In genomic region chr15:62142736-62143135, GRCh38 we compare ENCODE assay signal across 22 cellular contexts. TPM values are rescaled to one million over a fixed set of nuclear protein-coding genes. Genes with fewer than 3 reads are reported as not detected.
DNase-seq lines count a peak whose midpoint lies in the region; TF ChIP-seq lines count a peak whose summit lies in the region.
"Had no signal": no experiment of that assay in that cellular context is flagged by ENCODE, and none has a peak within 500 bp of the region (broad histone marks: within the 10 kb centered on the region; RNA-seq: fewer than 3 reads in every experiment).

No MANE protein-coding gene starts in this region.

- WGBS in hepatocyte (ENCODE audit: low lambda C conversion rate, missing lambda C conversion rate) = 70% methylated on average over 3 of the region's 3 CpGs
- WGBS in GM23248 (ENCODE audit: low coverage in 1 of 2, low lambda C conversion rate in 2 of 2, missing lambda C conversion rate in 2 of 2), 2 experiments = 33 to 35% methylated on average over 3 of the region's 3 CpGs

- H3K27ac ChIP-seq in hepatocyte = peak overlapping the region; percentile 55
- H3K27ac ChIP-seq in substantia nigra (ENCODE audit: low read depth, low read length, poor library complexity, severe bottlenecking) = no peak overlapping the region
- H3K27ac ChIP-seq in GM23248 = no peak overlapping the region
- H3K27ac ChIP-seq: ovary, tibial nerve had no signal

- peak overlapping the region; percentile 13 for H3K4me2 ChIP-seq in hepatocyte
- H3K4me2 ChIP-seq in GM23248 (ENCODE audit: unreplicated experiment) = no peak overlapping the region

- no peak for DNase-seq in BE2C
- DNase-seq in HFFc6 = no peak
- DNase-seq in RPMI8226 = peak; percentile 35
- DNase-seq in hepatocyte (ENCODE audit: low spot score) = no peak
- DNase-seq in NCI-H526 treated with DMSO at 0.1 percent for 48 hours (lab: John Stamatoyannopoulos, UW) = no peak
- no peak for DNase-seq in substantia nigra (lab: John Stamatoyannopoulos, UW)
- no peak for DNase-seq in NCI-H1694 treated with DMSO at 0.1 percent for 48 hours (lab: John Stamatoyannopoulos, UW)
- DNase-seq in GM23248 = no peak
- DNase-seq: activated CD4-positive, alpha-beta memory T cell treated with anti-CD3 and anti-CD28 coated beads, Interleukin-2, amount 10 ng/mL, durations not matched to agents 7 days and 5 days; activated naive CD4-positive, alpha-beta T cell treated with anti-CD3 and anti-CD28 coated beads for 36 hours; activated T-cell treated with anti-CD3 and anti-CD28 coated beads, Interleukin-2, amount 50 U/mL, for 24 hours; aorta; islet precursor cell; Karpas-422; mesenchymal stem cell; naive thymus-derived CD8-positive, alpha-beta T cell; NCI-H1436; NCI-H345; ovary; stimulated activated naive CD4-positive, alpha-beta T cell; T-helper 2 cell had no signal

- H3K36me3 ChIP-seq in BE2C (no peaks in the 10 kb centered on the region), hepatocyte (replicated peaks; ENCODE audit: insufficient read depth, low read depth) (no peaks in the 10 kb centered on the region), GM23248 (ENCODE audit: low read depth) (no peaks in the 10 kb centered on the region)
- H3K36me3 ChIP-seq: ovary, tibial nerve had no signal

- H3K4me1 ChIP-seq in BE2C (peaks cover 10% of the 10 kb centered on the region), hepatocyte (ENCODE audit: insufficient read depth) (no peaks in the 10 kb centered on the region), GM23248 (ENCODE audit: insufficient read depth) (no peaks in the 10 kb centered on the region)
- H3K4me1 ChIP-seq: tibial nerve had no signal

- H3K9me3 ChIP-seq in BE2C (no peaks in the 10 kb centered on the region), hepatocyte (ENCODE audit: low read depth) (no peaks in the 10 kb centered on the region), GM23248 (ENCODE audit: low read depth) (no peaks in the 10 kb centered on the region)
- H3K9me3 ChIP-seq: ovary, tibial nerve had no signal

- no peaks in the 10 kb centered on the region for H3F3A ChIP-seq in GM23248 (ENCODE audit: insufficient read depth)

- no peak overlapping the region for H2AFZ ChIP-seq in hepatocyte
- H2AFZ ChIP-seq in GM23248 = no peak overlapping the region

- H4K20me1 ChIP-seq in hepatocyte (ENCODE audit: insufficient read depth, poor library complexity, severe bottlenecking) (no peaks in the 10 kb centered on the region), GM23248 (ENCODE audit: insufficient read depth) (no peaks in the 10 kb centered on the region)

- H3K27me3 Mint-ChIP-seq in HFFc6 (ENCODE audit: insufficient read depth) = peaks cover 2% of the 10 kb centered on the region
- H3K27me3 Mint-ChIP-seq: activated CD4-positive, alpha-beta memory T cell treated with anti-CD3 and anti-CD28 coated beads, Interleukin-2, amount 10 ng/mL, durations not matched to agents 7 days and 5 days had no signal

- H3K27ac Mint-ChIP-seq in HFFc6 = no peak overlapping the region
- H3K27ac Mint-ChIP-seq: activated CD4-positive, alpha-beta memory T cell treated with anti-CD3 and anti-CD28 coated beads, Interleukin-2, amount 10 ng/mL, durations not matched to agents 7 days and 5 days; activated naive CD4-positive, alpha-beta T cell treated with anti-CD3 and anti-CD28 coated beads for 36 hours; activated T-cell treated with anti-CD3 and anti-CD28 coated beads, Interleukin-2, amount 50 U/mL, for 24 hours; naive thymus-derived CD8-positive, alpha-beta T cell had no signal

- TF ChIP-seq CTCF in BE2C (IDR thresholded peaks at IDR 0.05; ENCODE audit: low read depth, low read length) = peak; percentile 11; the same call in 1 of the 2 replicates
- peak; percentile 36; the same call in 1 of the 2 replicates for TF ChIP-seq CTCF in HFFc6 (IDR thresholded peaks at IDR 0.05)
- TF ChIP-seq CTCF in hepatocyte (IDR thresholded peaks at IDR 0.05; ENCODE audit: poor library complexity) = peak; percentile 25

- no peak overlapping the region for H3K4me3 Mint-ChIP-seq in HFFc6
- H3K4me3 Mint-ChIP-seq: activated CD4-positive, alpha-beta memory T cell treated with anti-CD3 and anti-CD28 coated beads, Interleukin-2, amount 10 ng/mL, durations not matched to agents 7 days and 5 days; activated naive CD4-positive, alpha-beta T cell treated with anti-CD3 and anti-CD28 coated beads for 36 hours; activated T-cell treated with anti-CD3 and anti-CD28 coated beads, Interleukin-2, amount 50 U/mL, for 24 hours; naive thymus-derived CD8-positive, alpha-beta T cell had no signal

- no peaks in the 10 kb centered on the region for H3K27me3 ChIP-seq in BE2C
- no peaks in the 10 kb centered on the region for H3K27me3 ChIP-seq in hepatocyte
- no peaks in the 10 kb centered on the region for H3K27me3 ChIP-seq in GM23248 (replicated peaks; ENCODE audit: insufficient read depth)
- H3K27me3 ChIP-seq: ovary, tibial nerve had no signal

- no peak overlapping the region for H3K9ac ChIP-seq in GM23248

- H3K9me3 Mint-ChIP-seq in HFFc6 = no peaks in the 10 kb centered on the region
- H3K9me3 Mint-ChIP-seq: activated naive CD4-positive, alpha-beta T cell treated with anti-CD3 and anti-CD28 coated beads for 36 hours; activated T-cell treated with anti-CD3 and anti-CD28 coated beads, Interleukin-2, amount 50 U/mL, for 24 hours had no signal

- no peak overlapping the region for H3K4me3 ChIP-seq in BE2C (ENCODE audit: low read depth, low read length)
- no peak overlapping the region for H3K4me3 ChIP-seq in hepatocyte
- no peak overlapping the region for H3K4me3 ChIP-seq in GM23248
- H3K4me3 ChIP-seq: ovary, tibial nerve had no signal

- in situ Hi-C loops in GM23248 (cut with MboI) = no loop called here

- peaks cover 5% of the 10 kb centered on the region for H3K4me1 Mint-ChIP-seq in HFFc6 (ENCODE audit: low read depth)
- H3K4me1 Mint-ChIP-seq: naive thymus-derived CD8-positive, alpha-beta T cell had no signal

- H3K9me2 ChIP-seq in hepatocyte (replicated peaks; ENCODE audit: insufficient read depth) = no peaks in the 10 kb centered on the region
- H3K9me2 ChIP-seq in GM23248 (ENCODE audit: insufficient read depth) = no peaks in the 10 kb centered on the region

- no peaks in the 10 kb centered on the region for H3K79me2 ChIP-seq in hepatocyte
- no peaks in the 10 kb centered on the region for H3K79me2 ChIP-seq in GM23248 (ENCODE audit: insufficient read depth)

- H3K36me3 Mint-ChIP-seq in HFFc6 (ENCODE audit: low read depth) = no peaks in the 10 kb centered on the region
- H3K36me3 Mint-ChIP-seq: naive thymus-derived CD8-positive, alpha-beta T cell had no signal

RNA-seq across cellular contexts. Expression of gene C2CD4B, which starts 22.3 kb away (rescaled TPM):
- not detected for polyA plus RNA-seq in BE2C (2012; ENCODE audit: insufficient read depth, insufficient read length, low read depth)
- total RNA-seq in HFFc6 (2021; fragmentation: NEBNext Ultra II Directional; extraction: Animal tissue kit (Norgen Biotek cat#: 25700)) = not detected
- total RNA-seq in hepatocyte = 1.0 and 2.0 TPM in 2 replicates
- polyA plus RNA-seq in hepatocyte (2.6 and 6.2 TPM in 2 replicates), GM23248 (2016; fragmentation: Nextera tagmentation; extraction: Ambion mirVana) (not detected in 2 replicates)
- total RNA-seq in GM23248 (2014; rRNA removed; shearing (Covaris generic)) = not detected in 2 replicates
- total RNA-seq: naive thymus-derived CD8-positive, alpha-beta T cell had no signal
- polyA plus RNA-seq: naive thymus-derived CD8-positive, alpha-beta T cell had no signal
